In the genomic region with DNA sequence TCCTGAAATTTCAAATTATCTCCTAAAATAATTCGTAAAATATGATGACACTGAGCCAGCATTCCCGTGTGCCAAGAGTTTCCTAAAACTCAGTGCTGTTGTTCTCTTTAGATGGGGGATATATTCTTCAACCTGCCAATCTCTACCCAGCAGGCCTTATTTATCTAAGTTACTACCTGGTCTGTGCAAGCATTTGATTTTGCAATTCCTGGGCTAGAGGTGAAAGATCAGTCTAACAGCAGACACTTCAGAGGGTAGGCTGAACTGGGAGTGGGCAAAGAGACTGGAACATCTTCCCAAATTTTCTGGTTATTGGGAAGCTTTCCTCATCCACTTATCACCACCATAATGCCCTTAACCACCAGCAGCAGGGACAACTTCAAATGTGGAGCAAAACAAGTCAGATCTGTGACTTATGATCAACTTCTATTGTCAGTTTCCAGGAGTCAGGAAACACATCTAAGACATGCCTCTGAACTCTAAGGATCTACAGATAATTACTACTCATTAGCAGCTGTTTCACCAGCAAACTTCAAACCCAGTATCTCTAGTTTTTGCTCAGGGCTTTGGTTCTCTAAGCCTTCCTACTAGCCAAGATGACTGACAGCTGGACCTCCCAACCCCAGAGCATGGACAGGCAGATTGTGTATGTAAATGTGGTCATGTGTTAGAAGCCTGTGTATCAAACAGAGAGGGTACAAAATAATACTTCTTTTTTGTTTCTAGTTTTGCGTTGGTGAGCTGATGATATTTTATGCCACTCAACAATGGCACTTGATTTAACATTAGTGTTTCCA, we compare ENCODE assay signal across 2 cellular contexts.
A peak's percentile ranks its signal among the peaks of the same experiment; 100 is the strongest.
TF ChIP-seq lines count a peak whose summit lies in the region.

No MANE protein-coding gene starts in this region.

TF ChIP-seq in K562, 482 proteins besides CTCF, POLR2A, EP300 and RAD21:
- TF ChIP-seq TRIM28 (IDR thresholded peaks at IDR 0.05) (no peak), EWSR1 (IDR thresholded peaks at IDR 0.05; ENCODE audit: borderline replicate concordance, low read depth, partially characterized antibody) (no peak), CBFA2T3 (IDR thresholded peaks at IDR 0.05) (0 out of 2 replicates have a peak, but pooled peaks have one; percentile 5), SOX6 (IDR thresholded peaks at IDR 0.05) (no peak), NFYB (IDR thresholded peaks at IDR 0.05; ENCODE audit: extremely low read depth, insufficient read length) (peak; percentile 9), TOE1 (IDR thresholded peaks at IDR 0.05; ENCODE audit: borderline replicate concordance) (no peak), TOE1 (CRISPR knock-in tag; IDR thresholded peaks at IDR 0.05; ENCODE audit: borderline replicate concordance, low read depth) (no peak), ZNF274 (IDR thresholded peaks at IDR 0.05; ENCODE audit: borderline replicate concordance, low read depth, low read length) (no peak), DMBX1 (CRISPR knock-in tag; IDR thresholded peaks at IDR 0.05; ENCODE audit: borderline replicate concordance) (no peak), ZKSCAN1 (IDR thresholded peaks at IDR 0.05; ENCODE audit: low read depth, low read length) (no peak), KAT8 (IDR thresholded peaks at IDR 0.05; ENCODE audit: low read depth) (no peak), HLTF (IDR thresholded peaks at IDR 0.05) (no peak), HDAC8 (tag; IDR thresholded peaks at IDR 0.05) (no peak), GATAD2A (IDR thresholded peaks at IDR 0.05) (no peak)
- TF ChIP-seq, protein P1, sequence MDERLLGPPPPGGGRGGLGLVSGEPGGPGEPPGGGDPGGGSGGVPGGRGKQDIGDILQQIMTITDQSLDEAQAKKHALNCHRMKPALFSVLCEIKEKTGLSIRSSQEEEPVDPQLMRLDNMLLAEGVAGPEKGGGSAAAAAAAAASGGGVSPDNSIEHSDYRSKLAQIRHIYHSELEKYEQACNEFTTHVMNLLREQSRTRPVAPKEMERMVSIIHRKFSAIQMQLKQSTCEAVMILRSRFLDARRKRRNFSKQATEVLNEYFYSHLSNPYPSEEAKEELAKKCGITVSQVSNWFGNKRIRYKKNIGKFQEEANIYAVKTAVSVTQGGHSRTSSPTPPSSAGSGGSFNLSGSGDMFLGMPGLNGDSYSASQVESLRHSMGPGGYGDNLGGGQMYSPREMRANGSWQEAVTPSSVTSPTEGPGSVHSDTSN (CRISPR knock-in tag; IDR thresholded peaks at IDR 0.05; ENCODE audit: low read depth) = no peak
- TF ChIP-seq, protein P1 (tag; conservative IDR thresholded peaks at IDR 0.05; ENCODE audit: low read depth) = peak; percentile 57
- TF ChIP-seq, protein P2, sequence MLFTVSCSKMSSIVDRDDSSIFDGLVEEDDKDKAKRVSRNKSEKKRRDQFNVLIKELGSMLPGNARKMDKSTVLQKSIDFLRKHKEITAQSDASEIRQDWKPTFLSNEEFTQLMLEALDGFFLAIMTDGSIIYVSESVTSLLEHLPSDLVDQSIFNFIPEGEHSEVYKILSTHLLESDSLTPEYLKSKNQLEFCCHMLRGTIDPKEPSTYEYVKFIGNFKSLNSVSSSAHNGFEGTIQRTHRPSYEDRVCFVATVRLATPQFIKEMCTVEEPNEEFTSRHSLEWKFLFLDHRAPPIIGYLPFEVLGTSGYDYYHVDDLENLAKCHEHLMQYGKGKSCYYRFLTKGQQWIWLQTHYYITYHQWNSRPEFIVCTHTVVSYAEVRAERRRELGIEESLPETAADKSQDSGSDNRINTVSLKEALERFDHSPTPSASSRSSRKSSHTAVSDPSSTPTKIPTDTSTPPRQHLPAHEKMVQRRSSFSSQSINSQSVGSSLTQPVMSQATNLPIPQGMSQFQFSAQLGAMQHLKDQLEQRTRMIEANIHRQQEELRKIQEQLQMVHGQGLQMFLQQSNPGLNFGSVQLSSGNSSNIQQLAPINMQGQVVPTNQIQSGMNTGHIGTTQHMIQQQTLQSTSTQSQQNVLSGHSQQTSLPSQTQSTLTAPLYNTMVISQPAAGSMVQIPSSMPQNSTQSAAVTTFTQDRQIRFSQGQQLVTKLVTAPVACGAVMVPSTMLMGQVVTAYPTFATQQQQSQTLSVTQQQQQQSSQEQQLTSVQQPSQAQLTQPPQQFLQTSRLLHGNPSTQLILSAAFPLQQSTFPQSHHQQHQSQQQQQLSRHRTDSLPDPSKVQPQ (CRISPR knock-in tag; IDR thresholded peaks at IDR 0.05; ENCODE audit: borderline replicate concordance) = no peak
- TF ChIP-seq, protein P3, sequence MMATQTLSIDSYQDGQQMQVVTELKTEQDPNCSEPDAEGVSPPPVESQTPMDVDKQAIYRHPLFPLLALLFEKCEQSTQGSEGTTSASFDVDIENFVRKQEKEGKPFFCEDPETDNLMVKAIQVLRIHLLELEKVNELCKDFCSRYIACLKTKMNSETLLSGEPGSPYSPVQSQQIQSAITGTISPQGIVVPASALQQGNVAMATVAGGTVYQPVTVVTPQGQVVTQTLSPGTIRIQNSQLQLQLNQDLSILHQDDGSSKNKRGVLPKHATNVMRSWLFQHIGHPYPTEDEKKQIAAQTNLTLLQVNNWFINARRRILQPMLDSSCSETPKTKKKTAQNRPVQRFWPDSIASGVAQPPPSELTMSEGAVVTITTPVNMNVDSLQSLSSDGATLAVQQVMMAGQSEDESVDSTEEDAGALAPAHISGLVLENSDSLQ (IDR thresholded peaks at IDR 0.05) = peak; percentile 94

TF ChIP-seq in HepG2, 621 proteins besides CTCF, POLR2A, EP300 and RAD21 (continues in another document):
- peak; percentile 43; the same call in 1 of the 2 replicates for TF ChIP-seq THAP11 (CRISPR knock-in tag; IDR thresholded peaks at IDR 0.05)
- 0 out of 2 replicates have a peak, but pooled peaks have one; percentile 61 for TF ChIP-seq MED1 (CRISPR knock-in tag; IDR thresholded peaks at IDR 0.05)
- TF ChIP-seq RARA (CRISPR knock-in tag; IDR thresholded peaks at IDR 0.05) = peak; percentile 53; the same call in 1 of the 2 replicates
- TF ChIP-seq NFATC3 (CRISPR knock-in tag; IDR thresholded peaks at IDR 0.05) = no peak
- TF ChIP-seq SOX6 (IDR thresholded peaks at IDR 0.05) = no peak
- TF ChIP-seq SOX6 (CRISPR knock-in tag; IDR thresholded peaks at IDR 0.05) = peak; percentile 85
- no peak for TF ChIP-seq FOXA1 (IDR thresholded peaks at IDR 0.05)
- peak; percentile 76 for TF ChIP-seq FOXA1 (CRISPR knock-in tag; IDR thresholded peaks at IDR 0.05)
- peak; percentile 65; the same call in 1 of the 2 replicates for TF ChIP-seq HDAC2 (CRISPR knock-in tag; IDR thresholded peaks at IDR 0.05)
- no peak for TF ChIP-seq REL (CRISPR knock-in tag; conservative IDR thresholded peaks at IDR 0.05)
- 0 out of 2 replicates have a peak, but pooled peaks have one; percentile 37 for TF ChIP-seq GFI1 (CRISPR knock-in tag; IDR thresholded peaks at IDR 0.05; ENCODE audit: borderline replicate concordance)
- TF ChIP-seq, protein P4, sequence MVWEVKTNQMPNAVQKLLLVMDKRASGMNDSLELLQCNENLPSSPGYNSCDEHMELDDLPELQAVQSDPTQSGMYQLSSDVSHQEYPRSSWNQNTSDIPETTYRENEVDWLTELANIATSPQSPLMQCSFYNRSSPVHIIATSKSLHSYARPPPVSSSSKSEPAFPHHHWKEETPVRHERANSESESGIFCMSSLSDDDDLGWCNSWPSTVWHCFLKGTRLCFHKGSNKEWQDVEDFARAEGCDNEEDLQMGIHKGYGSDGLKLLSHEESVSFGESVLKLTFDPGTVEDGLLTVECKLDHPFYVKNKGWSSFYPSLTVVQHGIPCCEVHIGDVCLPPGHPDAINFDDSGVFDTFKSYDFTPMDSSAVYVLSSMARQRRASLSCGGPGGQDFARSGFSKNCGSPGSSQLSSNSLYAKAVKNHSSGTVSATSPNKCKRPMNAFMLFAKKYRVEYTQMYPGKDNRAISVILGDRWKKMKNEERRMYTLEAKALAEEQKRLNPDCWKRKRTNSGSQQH (CRISPR knock-in tag; IDR thresholded peaks at IDR 0.05; ENCODE audit: low read depth) = no peak
- 0 out of 2 replicates have a peak, but pooled peaks have one; percentile 47 for TF ChIP-seq ZFP36L1 (CRISPR knock-in tag; IDR thresholded peaks at IDR 0.05)
- peak; percentile 52; the same call in 1 of the 2 replicates for TF ChIP-seq ELF3 (CRISPR knock-in tag; IDR thresholded peaks at IDR 0.05)
- TF ChIP-seq, protein P5, sequence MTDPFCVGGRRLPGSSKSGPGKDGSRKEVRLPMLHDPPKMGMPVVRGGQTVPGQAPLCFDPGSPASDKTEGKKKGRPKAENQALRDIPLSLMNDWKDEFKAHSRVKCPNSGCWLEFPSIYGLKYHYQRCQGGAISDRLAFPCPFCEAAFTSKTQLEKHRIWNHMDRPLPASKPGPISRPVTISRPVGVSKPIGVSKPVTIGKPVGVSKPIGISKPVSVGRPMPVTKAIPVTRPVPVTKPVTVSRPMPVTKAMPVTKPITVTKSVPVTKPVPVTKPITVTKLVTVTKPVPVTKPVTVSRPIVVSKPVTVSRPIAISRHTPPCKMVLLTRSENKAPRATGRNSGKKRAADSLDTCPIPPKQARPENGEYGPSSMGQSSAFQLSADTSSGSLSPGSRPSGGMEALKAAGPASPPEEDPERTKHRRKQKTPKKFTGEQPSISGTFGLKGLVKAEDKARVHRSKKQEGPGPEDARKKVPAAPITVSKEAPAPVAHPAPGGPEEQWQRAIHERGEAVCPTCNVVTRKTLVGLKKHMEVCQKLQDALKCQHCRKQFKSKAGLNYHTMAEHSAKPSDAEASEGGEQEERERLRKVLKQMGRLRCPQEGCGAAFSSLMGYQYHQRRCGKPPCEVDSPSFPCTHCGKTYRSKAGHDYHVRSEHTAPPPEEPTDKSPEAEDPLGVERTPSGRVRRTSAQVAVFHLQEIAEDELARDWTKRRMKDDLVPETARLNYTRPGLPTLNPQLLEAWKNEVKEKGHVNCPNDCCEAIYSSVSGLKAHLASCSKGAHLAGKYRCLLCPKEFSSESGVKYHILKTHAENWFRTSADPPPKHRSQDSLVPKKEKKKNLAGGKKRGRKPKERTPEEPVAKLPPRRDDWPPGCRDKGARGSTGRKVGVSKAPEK (CRISPR knock-in tag; IDR thresholded peaks at IDR 0.05; ENCODE audit: borderline replicate concordance) = 0 out of 2 replicates have a peak, but pooled peaks have one; percentile 35
- TF ChIP-seq DR1 (CRISPR knock-in tag; IDR thresholded peaks at IDR 0.05) = no peak
- TF ChIP-seq, protein P6, sequence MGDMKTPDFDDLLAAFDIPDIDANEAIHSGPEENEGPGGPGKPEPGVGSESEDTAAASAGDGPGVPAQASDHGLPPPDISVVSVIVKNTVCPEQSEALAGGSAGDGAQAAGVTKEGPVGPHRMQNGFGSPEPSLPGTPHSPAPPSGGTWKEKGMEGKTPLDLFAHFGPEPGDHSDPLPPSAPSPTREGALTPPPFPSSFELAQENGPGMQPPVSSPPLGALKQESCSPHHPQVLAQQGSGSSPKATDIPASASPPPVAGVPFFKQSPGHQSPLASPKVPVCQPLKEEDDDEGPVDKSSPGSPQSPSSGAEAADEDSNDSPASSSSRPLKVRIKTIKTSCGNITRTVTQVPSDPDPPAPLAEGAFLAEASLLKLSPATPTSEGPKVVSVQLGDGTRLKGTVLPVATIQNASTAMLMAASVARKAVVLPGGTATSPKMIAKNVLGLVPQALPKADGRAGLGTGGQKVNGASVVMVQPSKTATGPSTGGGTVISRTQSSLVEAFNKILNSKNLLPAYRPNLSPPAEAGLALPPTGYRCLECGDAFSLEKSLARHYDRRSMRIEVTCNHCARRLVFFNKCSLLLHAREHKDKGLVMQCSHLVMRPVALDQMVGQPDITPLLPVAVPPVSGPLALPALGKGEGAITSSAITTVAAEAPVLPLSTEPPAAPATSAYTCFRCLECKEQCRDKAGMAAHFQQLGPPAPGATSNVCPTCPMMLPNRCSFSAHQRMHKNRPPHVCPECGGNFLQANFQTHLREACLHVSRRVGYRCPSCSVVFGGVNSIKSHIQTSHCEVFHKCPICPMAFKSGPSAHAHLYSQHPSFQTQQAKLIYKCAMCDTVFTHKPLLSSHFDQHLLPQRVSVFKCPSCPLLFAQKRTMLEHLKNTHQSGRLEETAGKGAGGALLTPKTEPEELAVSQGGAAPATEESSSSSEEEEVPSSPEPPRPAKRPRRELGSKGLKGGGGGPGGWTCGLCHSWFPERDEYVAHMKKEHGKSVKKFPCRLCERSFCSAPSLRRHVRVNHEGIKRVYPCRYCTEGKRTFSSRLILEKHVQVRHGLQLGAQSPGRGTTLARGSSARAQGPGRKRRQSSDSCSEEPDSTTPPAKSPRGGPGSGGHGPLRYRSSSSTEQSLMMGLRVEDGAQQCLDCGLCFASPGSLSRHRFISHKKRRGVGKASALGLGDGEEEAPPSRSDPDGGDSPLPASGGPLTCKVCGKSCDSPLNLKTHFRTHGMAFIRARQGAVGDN (CRISPR knock-in tag; IDR thresholded peaks at IDR 0.05) = no peak
- peak; percentile 73 for TF ChIP-seq TEAD3 (CRISPR knock-in tag; optimal IDR thresholded peaks at IDR 0.05; ENCODE audit: borderline replicate concordance)
- TF ChIP-seq NCOA2 (CRISPR knock-in tag; IDR thresholded peaks at IDR 0.05) = peak; percentile 68
- peak; percentile 87 for TF ChIP-seq HNF4A (CRISPR knock-in tag; IDR thresholded peaks at IDR 0.05)
- no peak for TF ChIP-seq SRY (CRISPR knock-in tag; IDR thresholded peaks at IDR 0.05)
- TF ChIP-seq NFYC (CRISPR knock-in tag; IDR thresholded peaks at IDR 0.05) = peak; percentile 59
- TF ChIP-seq XRCC5 (optimal IDR thresholded peaks at IDR 0.05; ENCODE audit: low read length) = no peak
- TF ChIP-seq, protein P7, sequence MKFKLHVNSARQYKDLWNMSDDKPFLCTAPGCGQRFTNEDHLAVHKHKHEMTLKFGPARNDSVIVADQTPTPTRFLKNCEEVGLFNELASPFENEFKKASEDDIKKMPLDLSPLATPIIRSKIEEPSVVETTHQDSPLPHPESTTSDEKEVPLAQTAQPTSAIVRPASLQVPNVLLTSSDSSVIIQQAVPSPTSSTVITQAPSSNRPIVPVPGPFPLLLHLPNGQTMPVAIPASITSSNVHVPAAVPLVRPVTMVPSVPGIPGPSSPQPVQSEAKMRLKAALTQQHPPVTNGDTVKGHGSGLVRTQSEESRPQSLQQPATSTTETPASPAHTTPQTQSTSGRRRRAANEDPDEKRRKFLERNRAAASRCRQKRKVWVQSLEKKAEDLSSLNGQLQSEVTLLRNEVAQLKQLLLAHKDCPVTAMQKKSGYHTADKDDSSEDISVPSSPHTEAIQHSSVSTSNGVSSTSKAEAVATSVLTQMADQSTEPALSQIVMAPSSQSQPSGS (CRISPR knock-in tag; IDR thresholded peaks at IDR 0.05) = peak; percentile 31; the same call in 1 of the 2 replicates
- TF ChIP-seq NFRKB (IDR thresholded peaks at IDR 0.05) = no peak
- TF ChIP-seq LCORL (IDR thresholded peaks at IDR 0.05) = no peak
- TF ChIP-seq LCORL (CRISPR knock-in tag; IDR thresholded peaks at IDR 0.05) = peak; percentile 75; the same call in 1 of the 2 replicates
- no peak for TF ChIP-seq ZNF3 (CRISPR knock-in tag; IDR thresholded peaks at IDR 0.05)
- 0 out of 4 replicates have a peak, but pooled peaks have one; percentile 23 to 57 for TF ChIP-seq NR2F1 (CRISPR knock-in tag; IDR thresholded peaks at IDR 0.05)
- peak; percentile 81 for TF ChIP-seq FOXA3 (CRISPR knock-in tag; IDR thresholded peaks at IDR 0.05)
- TF ChIP-seq GATAD2A (CRISPR knock-in tag; IDR thresholded peaks at IDR 0.05) = peak; percentile 72
